Comparison of ENCODE assay signal across 2 cellular contexts in genomic region chr2:199907008-199907714, GRCh38.
TF ChIP-seq lines count a peak whose summit lies in the region.

No MANE protein-coding gene starts in this region.

TF ChIP-seq in GM12891, 5 proteins besides CTCF, POLR2A, EP300 and RAD21:
- TF ChIP-seq POU2F2 (IDR thresholded peaks at IDR 0.05; ENCODE audit: low read depth, low read length): no peak
- 0 out of 2 replicates have a peak, but pooled peaks have one; percentile 0 for TF ChIP-seq SPI1 (IDR thresholded peaks at IDR 0.05; ENCODE audit: low read depth, low read length)
TF ChIP-seq in GM12891: peak in this region for 1.

TF ChIP-seq in K562, 482 proteins besides CTCF, POLR2A, EP300 and RAD21:
- TF ChIP-seq PBX2 (CRISPR knock-in tag; IDR thresholded peaks at IDR 0.05; ENCODE audit: low read depth) (no peak), PBX2 (tag; conservative IDR thresholded peaks at IDR 0.05; ENCODE audit: low read depth) (peak; percentile 72), DPF2 (IDR thresholded peaks at IDR 0.05) (no peak), NR2C1 (IDR thresholded peaks at IDR 0.05) (no peak), NR2C1 (tag; IDR thresholded peaks at IDR 0.05) (no peak), MEIS2 (IDR thresholded peaks at IDR 0.05; ENCODE audit: partially characterized antibody) (peak; percentile 67)
